In genomic region chr13:46759861-46760260, GRCh38 we compare ENCODE assay signal across 13 cellular contexts. TPM values are rescaled to one million over a fixed set of nuclear protein-coding genes. Genes with fewer than 3 reads are reported as not detected.
DNase-seq lines count a peak whose midpoint lies in the region; ATAC-seq, FAIRE-seq and TF ChIP-seq lines count a peak whose summit lies in the region.
"Had no signal": no experiment of that assay in that cellular context is flagged by ENCODE, and none has a peak within 500 bp of the region (broad histone marks: within the 10 kb centered on the region; RNA-seq: fewer than 3 reads in every experiment).

No MANE protein-coding gene starts in this region.

- intact Hi-C loops in pancreas (cut with DNase I): no loop called here

- no peaks in the 10 kb centered on the region for H3K9me3 ChIP-seq in pancreas

- H3K27me3 ChIP-seq in pancreas: no peaks in the 10 kb centered on the region

- no peaks in the 10 kb centered on the region for H3K4me1 ChIP-seq in pancreas
- H3K4me1 ChIP-seq: parathyroid adenoma had no signal

- peak; percentile 59 for ATAC-seq in esophagus mucosa
- ATAC-seq in pancreas: peak; percentile 71 to 83 (median 78)
- ATAC-seq in GM21528 (IDR thresholded peaks at IDR 0.05; ENCODE audit: low FRiP score, unreplicated experiment): no peak

- 0 to 6% methylated on average over 2 of the region's 2 CpGs for WGBS in pancreas, 2 donors

- no peaks in the 10 kb centered on the region for H3K36me3 ChIP-seq in pancreas

- no peak for TF ChIP-seq CTCF in pancreas (IDR thresholded peaks at IDR 0.05)

- H3K27ac ChIP-seq in pancreas: no peak overlapping the region
- H3K27ac ChIP-seq: parathyroid adenoma had no signal

- DNase-seq in GF-D8 (lab: John Stamatoyannopoulos, UW) (peak; percentile 70), NOMO-1 treated with dmso at 0.1 percent for 144 hours (lab: John Stamatoyannopoulos, UW; ENCODE audit: unreplicated experiment) (peak; percentile 66), pancreas (no peak), ecto neural progenitor cell (ENCODE audit: low spot score) (no peak), HTR-8/SVneo (ENCODE audit: insufficient read length, low spot score) (no peak)
- DNase-seq in activated CD8-positive, alpha-beta memory T cell treated with anti-CD3 and anti-CD28 coated beads for 24 hours: no peak
- DNase-seq: activated T-cell treated with anti-CD3 and anti-CD28 coated beads for 4 hours, anterior cingulate cortex, NCI-H146 had no signal

- no peak overlapping the region for H3K4me3 ChIP-seq in pancreas

- FAIRE-seq in pancreas (lab: Jason Lieb, UNC) (no peak), HTR-8/SVneo (lab: Jason Lieb, UNC) (no peak)
- FAIRE-seq: keratinocyte had no signal

RNA-seq across cellular contexts. Expression of gene ESD, which starts 37.1 kb away (rescaled TPM):
- total RNA-seq in esophagus mucosa (72.2 TPM), pancreas (10 to 100 TPM; 19.2 to 40.4 (median 31.0) TPM)
- polyA plus RNA-seq in pancreas: 10 to 100 TPM; 24.4 to 58.9 TPM

Comparison
In these comparisons a context has a peak if more than half of its experiments do, and no peak if none do; other contexts are left out.
1. DNase-seq: peak in GF-D8 (single experiment) and NOMO-1 treated with dmso at 0.1 percent for 144 hours (single experiment); none in pancreas (0 of 6), ecto neural progenitor cell (single experiment), activated CD8-positive, alpha-beta memory T cell treated with anti-CD3 and anti-CD28 coated beads for 24 hours (single experiment) and HTR-8/SVneo (single experiment).